In genomic region chr13:39263531-39263930, GRCh38 we compare ENCODE assay signal across 11 cellular contexts.
DNase-seq lines count a peak whose midpoint lies in the region; ATAC-seq and TF ChIP-seq lines count a peak whose summit lies in the region.
"Had no signal": no experiment of that assay in that cellular context is flagged by ENCODE, and none has a peak within 500 bp of the region (broad histone marks: within the 10 kb centered on the region; RNA-seq: fewer than 3 reads in every experiment).

No MANE protein-coding gene starts in this region.

- in situ Hi-C loops in brain microvascular endothelial cell (cut with HindIII; ENCODE audit: low pct_ligation_motif_present, low sequenced_read_pairs) = no loop called here

- H3K27me3 ChIP-seq in brain microvascular endothelial cell (replicated peaks) = no peaks in the 10 kb centered on the region
- H3K27me3 ChIP-seq: BE2C had no signal

- intact Hi-C loops in sciatic nerve (cut with DNase I) = no loop called here

- H3K9ac ChIP-seq in SK-N-MC (ENCODE audit: insufficient read length) = no peak overlapping the region

- no peak for DNase-seq in SK-N-MC (ENCODE audit: low read depth, low spot score)
- peak; percentile 64 to 92 for DNase-seq in cerebellar nuclear complex (lab: John Stamatoyannopoulos, UW)
- DNase-seq in left lobe of liver (ENCODE audit: low spot score) = no peak
- no peak for DNase-seq in sciatic nerve (ENCODE audit: low spot score)
- no peak for DNase-seq in retina
- DNase-seq in brain microvascular endothelial cell = no peak
- DNase-seq in DMS153 treated with DMSO at 0.1 percent for 48 hours (lab: John Stamatoyannopoulos, UW; ENCODE audit: unreplicated experiment) = no peak

- H3K27ac ChIP-seq in SK-N-MC (0 out of 2 replicates have a peak overlapping the region, but pooled peaks have one; percentile 7), brain microvascular endothelial cell (no peak overlapping the region)
- H3K27ac ChIP-seq: A549, C4-2B had no signal

- H3K4me3 ChIP-seq in SK-N-MC (no peak overlapping the region), brain microvascular endothelial cell (ENCODE audit: low read depth, low read length) (no peak overlapping the region)
- H3K4me3 ChIP-seq: A549, GM23338 had no signal

- H3K36me3 ChIP-seq in SK-N-MC (ENCODE audit: insufficient read depth, low read length) (no peaks in the 10 kb centered on the region), brain microvascular endothelial cell (replicated peaks) (no peaks in the 10 kb centered on the region)
- H3K36me3 ChIP-seq: BE2C had no signal

- TF ChIP-seq CTCF in brain microvascular endothelial cell (IDR thresholded peaks at IDR 0.05; ENCODE audit: low read depth, low read length, missing control alignments) = no peak

- ATAC-seq in left lobe of liver (peak; percentile 40), sciatic nerve (peak; percentile 38)

- no peaks in the 10 kb centered on the region for H3K9me3 ChIP-seq in SK-N-MC (ENCODE audit: low read depth, low read length)
- H3K9me3 ChIP-seq: A549, BE2C had no signal

Comparison
In these comparisons a context has a peak if more than half of its experiments do, and no peak if none do; other contexts are left out.
1. DNase-seq: peak in cerebellar nuclear complex (2 of 2); none in SK-N-MC (single experiment), left lobe of liver (single experiment), sciatic nerve (single experiment), retina (single experiment), brain microvascular endothelial cell (single experiment) and DMS153 treated with DMSO at 0.1 percent for 48 hours (single experiment).